Comparison of ENCODE assay signal across 22 cellular contexts in the genomic region with DNA sequence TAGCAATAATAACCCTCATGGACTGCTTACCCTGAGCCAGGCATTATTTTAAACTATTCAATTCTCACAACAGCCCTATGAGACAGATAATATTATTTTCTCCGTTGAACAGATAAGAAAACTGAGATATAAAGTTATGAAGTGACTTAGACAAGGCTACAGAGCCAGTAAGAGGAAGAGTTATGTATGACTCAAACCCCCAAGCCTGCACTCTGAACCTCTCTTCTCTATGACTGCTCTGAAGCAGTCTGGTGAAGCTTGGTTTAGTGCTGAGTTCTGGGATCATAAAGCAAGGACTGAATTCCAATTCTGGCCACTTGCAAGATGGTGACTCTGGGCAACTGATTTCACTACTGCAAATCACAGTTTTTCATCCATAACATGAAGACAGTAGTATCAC. TPM values are rescaled to one million over a fixed set of nuclear protein-coding genes. Genes with fewer than 3 reads are reported as not detected.
DNase-seq lines count a peak whose midpoint lies in the region; ATAC-seq, FAIRE-seq and TF ChIP-seq lines count a peak whose summit lies in the region.
"Had no signal": no experiment of that assay in that cellular context is flagged by ENCODE, and none has a peak within 500 bp of the region (broad histone marks: within the 10 kb centered on the region; RNA-seq: fewer than 3 reads in every experiment).

No MANE protein-coding gene starts in this region.

- no peak for TF ChIP-seq EP300 in esophagus muscularis mucosa (IDR thresholded peaks at IDR 0.05)

- intact Hi-C loops in esophagus muscularis mucosa (cut with DNase I) (no loop called here), heart left ventricle (cut with DNase I) (no loop called here)

- dilution Hi-C loops in keratinocyte (cut with MboI; ENCODE audit: extremely low pct_ligation_motif_present, low sequenced_read_pairs): loop anchor here (25.0 kb wide), 1 partner anchor 453 kb away; no protein-coding TSS in a partner anchor

- peaks cover 2% of the 10 kb centered on the region for H3K9me1 ChIP-seq in keratinocyte (ENCODE audit: control insufficient read depth, extremely low read depth, insufficient read depth, low read length)

- H3K36me3 ChIP-seq in keratinocyte (ENCODE audit: control insufficient read depth in 2 of 2, extremely low read depth in 1 of 2, insufficient read depth in 2 of 2, low read length in 2 of 2) (no peaks in the 10 kb centered on the region), smooth muscle cell (ENCODE audit: low read depth) (no peaks in the 10 kb centered on the region), esophagus muscularis mucosa (no peaks in the 10 kb centered on the region), heart left ventricle (no peaks in the 10 kb centered on the region)
- H3K36me3 ChIP-seq: breast epithelium, thyroid gland had no signal

- H3K4me3 ChIP-seq in cardiac fibroblast (replicated peaks in 1 of 2; ENCODE audit: low read depth in 2 of 2, low read length in 2 of 2) (no peak overlapping the region), keratinocyte (ENCODE audit: control insufficient read depth in 2 of 3, extremely low read depth in 1 of 3, insufficient read depth in 2 of 3, low read depth in 1 of 3, low read length in 3 of 3) (no peak overlapping the region), smooth muscle cell (no peak overlapping the region), esophagus muscularis mucosa (no peak overlapping the region), heart left ventricle (no peak overlapping the region)
- H3K4me3 ChIP-seq: breast epithelium, SK-N-MC, thyroid gland had no signal

- no peak for ATAC-seq in heart left ventricle
- ATAC-seq in HG03354 (IDR thresholded peaks at IDR 0.05; ENCODE audit: poor library complexity, severe bottlenecking, unreplicated experiment): no peak
- ATAC-seq: activated naive CD4-positive, alpha-beta T cell treated with anti-CD3 and anti-CD28 coated beads, Interleukin-2, amount 50 U/mL, for 72 hours; HCT116; Panc1 had no signal

- H3K27me3 ChIP-seq in keratinocyte (ENCODE audit: control insufficient read depth, extremely low read depth, insufficient read depth, low read length) (no peaks in the 10 kb centered on the region), smooth muscle cell (ENCODE audit: low read depth) (no peaks in the 10 kb centered on the region), esophagus muscularis mucosa (no peaks in the 10 kb centered on the region), heart left ventricle (no peaks in the 10 kb centered on the region)
- H3K27me3 ChIP-seq: breast epithelium, thyroid gland had no signal

- H4K20me1 ChIP-seq in keratinocyte (ENCODE audit: control insufficient read depth, extremely low read depth, insufficient read depth, low read length): no peaks in the 10 kb centered on the region
- no peaks in the 10 kb centered on the region for H4K20me1 ChIP-seq in smooth muscle cell (ENCODE audit: low read depth)

- TF ChIP-seq CTCF in cardiac fibroblast (IDR thresholded peaks at IDR 0.05; ENCODE audit: low read depth, low read length) (no peak), keratinocyte (optimal IDR thresholded peaks at IDR 0.05 in 1 of 3, IDR thresholded peaks at IDR 0.05 in 1 of 3, conservative IDR thresholded peaks at IDR 0.05 in 1 of 3; ENCODE audit: extremely low read depth in 1 of 3, insufficient read depth in 2 of 3, low read length in 3 of 3) (no peak), smooth muscle cell (IDR thresholded peaks at IDR 0.05; ENCODE audit: borderline replicate concordance, insufficient read depth, poor library complexity, severe bottlenecking) (no peak), esophagus muscularis mucosa (IDR thresholded peaks at IDR 0.05) (no peak), heart left ventricle (IDR thresholded peaks at IDR 0.05) (no peak)

- H3K9ac ChIP-seq in keratinocyte (ENCODE audit: control insufficient read depth, extremely low read depth, insufficient read depth, low read length): no peak overlapping the region
- no peak overlapping the region for H3K9ac ChIP-seq in smooth muscle cell (ENCODE audit: low read depth)

- H3K27ac ChIP-seq in keratinocyte (ENCODE audit: control insufficient read depth, insufficient read depth, low read length) (no peak overlapping the region), smooth muscle cell (ENCODE audit: low read depth) (peak overlapping the region; percentile 41), esophagus muscularis mucosa (replicated peaks in 1 of 4) (no peak overlapping the region), heart left ventricle (no peak overlapping the region)
- H3K27ac ChIP-seq: SK-N-MC had no signal

- H3K9me3 ChIP-seq in keratinocyte (ENCODE audit: control insufficient read depth, low read depth, low read length): no peaks in the 10 kb centered on the region
- no peaks in the 10 kb centered on the region for H3K9me3 ChIP-seq in smooth muscle cell (replicated peaks; ENCODE audit: low read depth)
- H3K9me3 ChIP-seq in esophagus muscularis mucosa: no peaks in the 10 kb centered on the region
- H3K9me3 ChIP-seq in heart left ventricle: no peaks in the 10 kb centered on the region
- H3K9me3 ChIP-seq: breast epithelium, thyroid gland had no signal

- peak; percentile 48 for FAIRE-seq in keratinocyte (lab: Jason Lieb, UNC)

- 25% methylated on average over 1 of the region's 1 CpG for WGBS in smooth muscle cell (ENCODE audit: low lambda C conversion rate)
- WGBS in esophagus muscularis mucosa: 75% methylated on average over 1 of the region's 1 CpG
- WGBS in heart left ventricle, 4 donors: 41 to 61% (median 46%) methylated on average over 1 of the region's 1 CpG

- no peaks in the 10 kb centered on the region for H3K79me2 ChIP-seq in keratinocyte (ENCODE audit: control insufficient read depth, insufficient read depth, low read length)
- no peaks in the 10 kb centered on the region for H3K79me2 ChIP-seq in smooth muscle cell (ENCODE audit: low read depth)

- H3F3A ChIP-seq in smooth muscle cell (ENCODE audit: low read depth): no peaks in the 10 kb centered on the region

- H3K4me1 ChIP-seq in keratinocyte (ENCODE audit: control insufficient read depth, extremely low read depth, insufficient read depth, low read length): peaks cover 53% of the 10 kb centered on the region
- H3K4me1 ChIP-seq in smooth muscle cell (ENCODE audit: low read depth): peaks cover 18% of the 10 kb centered on the region
- H3K4me1 ChIP-seq in esophagus muscularis mucosa: peaks cover 3 to 24% (median 16%) of the 10 kb centered on the region in 4 donors
- peaks cover 0 to 30% (median 9%) of the 10 kb centered on the region in 12 donors for H3K4me1 ChIP-seq in heart left ventricle

- H3K4me2 ChIP-seq in keratinocyte (ENCODE audit: control insufficient read depth, extremely low read depth, insufficient read depth, low read depth, low read length) (peak overlapping the region; percentile 1), smooth muscle cell (peak overlapping the region; percentile 30)

- TF ChIP-seq POLR2A in esophagus muscularis mucosa (IDR thresholded peaks at IDR 0.05; ENCODE audit: low read depth) (no peak), heart left ventricle (IDR thresholded peaks at IDR 0.05) (no peak)

- no peak overlapping the region for H2AFZ ChIP-seq in keratinocyte (ENCODE audit: control insufficient read depth, low read length)
- H2AFZ ChIP-seq in smooth muscle cell (ENCODE audit: low read depth): no peak overlapping the region

- DNase-seq in HT1080 (ENCODE audit: low read depth): peak; percentile 42
- peak; percentile 54 to 68 for DNase-seq in cardiac fibroblast (ENCODE audit: low read depth in 2 of 2)
- no peak for DNase-seq in keratinocyte (ENCODE audit: low read depth, low spot score)
- no peak for DNase-seq in smooth muscle cell (lab: John Stamatoyannopoulos, UW; ENCODE audit: unreplicated experiment)
- no peak for DNase-seq in esophagus muscularis mucosa (ENCODE audit: extremely low spot score)
- no peak for DNase-seq in heart left ventricle
- DNase-seq: activated CD4-positive, alpha-beta T cell treated with anti-CD3 and anti-CD28 coated beads, Interleukin-2, amount 10 ng/mL, durations not matched to agents 7 days and 5 days; activated T-cell treated with anti-CD3 and anti-CD28 coated beads, Interleukin-2, amount 50 U/mL, for 24 hours; C1 segment of cervical spinal cord; DMS153; effector CD4-positive, alpha-beta T cell; NCI-H2107; NCI-H774; nucleus accumbens; thyroid gland had no signal

RNA-seq across cellular contexts. Expression of gene TNKS1BP1, which starts 34.5 kb away (rescaled TPM):
- total RNA-seq in HT1080 (2014; rRNA removed; shearing (Covaris generic)): 39.8 and 57.0 TPM in 2 replicates
- polyA plus RNA-seq in HT1080 (2015; cell fraction: cytosol; rRNA removed): 23.9 and 28.5 TPM in 2 replicates
- 190 and 205 TPM in 2 replicates for polyA plus RNA-seq in HT1080 (2015; cell fraction: nucleus; rRNA removed)
- polyA plus RNA-seq in keratinocyte: 88.3 to 107 TPM (median 94.3 TPM) in 3 replicates
- polyA plus RNA-seq in keratinocyte (2011; ENCODE audit: low read depth): 155 TPM
- polyA plus RNA-seq in keratinocyte (2011; cell fraction: cytosol; rRNA removed): 73.8 and 93.4 TPM in 2 replicates
- polyA plus RNA-seq in keratinocyte (2011; cell fraction: nucleus; rRNA removed): 419 and 507 TPM in 2 replicates
- polyA plus RNA-seq in keratinocyte (2012; ENCODE audit: low replicate concordance): 200 and 415 TPM in 2 replicates
- polyA minus RNA-seq in keratinocyte: 196 to 291 TPM (median 228 TPM) in 3 replicates
- polyA minus RNA-seq in keratinocyte (2011; cell fraction: cytosol; rRNA and poly(A)+ RNA removed): 155 TPM
- polyA minus RNA-seq in keratinocyte (2011; cell fraction: nucleus; rRNA and poly(A)+ RNA removed): 200 and 236 TPM in 2 replicates
- 39.0 and 46.3 TPM in 2 replicates for total RNA-seq in smooth muscle cell
- polyA plus RNA-seq in smooth muscle cell: 86.3 and 118 TPM in 2 replicates
- 100 to 1,000 TPM in 3 of 4 donors, 10 to 100 TPM in 1; 93.9 to 215 (median 124) TPM for total RNA-seq in esophagus muscularis mucosa
- total RNA-seq in heart left ventricle: 10 to 100 TPM; 25.3 to 68.3 (median 33.1) TPM
- 10 to 100 TPM; 36.9 to 45.3 TPM for polyA plus RNA-seq in heart left ventricle

RNA-seq across cellular contexts. Expression of gene SSRP1, which starts 45.4 kb away (rescaled TPM):
- 206 and 249 TPM in 2 replicates for total RNA-seq in HT1080 (2014; rRNA removed; shearing (Covaris generic))
- polyA plus RNA-seq in HT1080 (2015; cell fraction: cytosol; rRNA removed): 242 and 260 TPM in 2 replicates
- 226 and 227 TPM in 2 replicates for polyA plus RNA-seq in HT1080 (2015; cell fraction: nucleus; rRNA removed)
- polyA plus RNA-seq in keratinocyte (64.3 to 139 TPM (median 115 TPM) in 3 replicates), smooth muscle cell (46.0 and 53.2 TPM in 2 replicates), heart left ventricle (10 to 100 TPM; 21.8 to 86.5 TPM)
- polyA plus RNA-seq in keratinocyte (2011; ENCODE audit: low read depth): 80.2 TPM
- 97.3 and 122 TPM in 2 replicates for polyA plus RNA-seq in keratinocyte (2011; cell fraction: cytosol; rRNA removed)
- polyA plus RNA-seq in keratinocyte (2011; cell fraction: nucleus; rRNA removed): 74.8 and 78.5 TPM in 2 replicates
- 65.8 and 117 TPM in 2 replicates for polyA plus RNA-seq in keratinocyte (2012; ENCODE audit: low replicate concordance)
- 102 to 159 TPM (median 129 TPM) in 3 replicates for polyA minus RNA-seq in keratinocyte
- polyA minus RNA-seq in keratinocyte (2011; cell fraction: cytosol; rRNA and poly(A)+ RNA removed): 56.2 TPM
- polyA minus RNA-seq in keratinocyte (2011; cell fraction: nucleus; rRNA and poly(A)+ RNA removed): 19.4 and 27.7 TPM in 2 replicates
- total RNA-seq in smooth muscle cell (57.6 and 64.9 TPM in 2 replicates), esophagus muscularis mucosa (100 to 1,000 TPM in 1 of 4 donors, 10 to 100 TPM in 3; 74.6 to 101 (median 88.1) TPM), heart left ventricle (10 to 100 TPM; 31.8 to 60.4 (median 41.6) TPM)

RNA-seq across cellular contexts. Expression of gene P2RX3, which starts 47.9 kb away (rescaled TPM):
- total RNA-seq in HT1080 (2014; rRNA removed; shearing (Covaris generic)): not detected in 2 replicates
- not detected in 2 replicates for polyA plus RNA-seq in HT1080 (2015; cell fraction: cytosol; rRNA removed)
- not detected in 2 replicates for polyA plus RNA-seq in HT1080 (2015; cell fraction: nucleus; rRNA removed)
- polyA plus RNA-seq in keratinocyte (not detected in 3 replicates), smooth muscle cell (0.19 TPM in 1 of 2 replicates, not detected in the other), heart left ventricle (under 1 TPM; 0.35 to 0.72 TPM)
- not detected for polyA plus RNA-seq in keratinocyte (2011; ENCODE audit: low read depth)
- polyA plus RNA-seq in keratinocyte (2011; cell fraction: cytosol; rRNA removed): not detected in 2 replicates
- polyA plus RNA-seq in keratinocyte (2011; cell fraction: nucleus; rRNA removed): not detected in 2 replicates
- polyA plus RNA-seq in keratinocyte (2012; ENCODE audit: low replicate concordance): not detected in 2 replicates
- not detected in 3 replicates for polyA minus RNA-seq in keratinocyte
- polyA minus RNA-seq in keratinocyte (2011; cell fraction: cytosol; rRNA and poly(A)+ RNA removed): not detected
- not detected in 2 replicates for polyA minus RNA-seq in keratinocyte (2011; cell fraction: nucleus; rRNA and poly(A)+ RNA removed)
- total RNA-seq in smooth muscle cell (not detected in 2 replicates), esophagus muscularis mucosa (not detected), heart left ventricle (1 to 10 TPM in 7 of 9 donors, under 1 TPM in 2; 0.63 to 7.1 (median 1.5) TPM)
- total RNA-seq: activated CD4-positive, alpha-beta T cell treated with anti-CD3 and anti-CD28 coated beads, Interleukin-2, amount 10 ng/mL, durations not matched to agents 7 days and 5 days; activated naive CD4-positive, alpha-beta T cell treated with anti-CD3 and anti-CD28 coated beads, Interleukin-2, amount 50 U/mL, for 72 hours; breast epithelium; lung microvascular endothelial cell; thyroid gland had no signal

RNA-seq across cellular contexts. Expression of gene APLNR, which starts 53.2 kb away (rescaled TPM):
- not detected in 2 replicates for total RNA-seq in HT1080 (2014; rRNA removed; shearing (Covaris generic))
- polyA plus RNA-seq in HT1080 (2015; cell fraction: cytosol; rRNA removed): not detected in 2 replicates
- not detected in 2 replicates for polyA plus RNA-seq in HT1080 (2015; cell fraction: nucleus; rRNA removed)
- polyA plus RNA-seq in keratinocyte (0.03 TPM in 1 of 3 replicates, not detected in the others), smooth muscle cell (121 and 214 TPM in 2 replicates), heart left ventricle (1 to 10 TPM; 1.1 to 8.9 TPM)
- not detected for polyA plus RNA-seq in keratinocyte (2011; ENCODE audit: low read depth)
- polyA plus RNA-seq in keratinocyte (2011; cell fraction: cytosol; rRNA removed): not detected in 2 replicates
- not detected in 2 replicates for polyA plus RNA-seq in keratinocyte (2011; cell fraction: nucleus; rRNA removed)
- 0.17 TPM in 1 of 2 replicates, not detected in the other for polyA plus RNA-seq in keratinocyte (2012; ENCODE audit: low replicate concordance)
- not detected in 3 replicates for polyA minus RNA-seq in keratinocyte
- polyA minus RNA-seq in keratinocyte (2011; cell fraction: cytosol; rRNA and poly(A)+ RNA removed): not detected
- polyA minus RNA-seq in keratinocyte (2011; cell fraction: nucleus; rRNA and poly(A)+ RNA removed): not detected in 2 replicates
- total RNA-seq in smooth muscle cell (98.5 and 103 TPM in 2 replicates), esophagus muscularis mucosa (1 to 10 TPM; 1.7 to 6.3 (median 3.8) TPM), heart left ventricle (10 to 100 TPM in 4 of 9 donors, 1 to 10 TPM in 5; 5.7 to 63.3 (median 9.9) TPM)
- total RNA-seq: activated CD4-positive, alpha-beta T cell treated with anti-CD3 and anti-CD28 coated beads, Interleukin-2, amount 10 ng/mL, durations not matched to agents 7 days and 5 days; activated naive CD4-positive, alpha-beta T cell treated with anti-CD3 and anti-CD28 coated beads, Interleukin-2, amount 50 U/mL, for 72 hours had no signal

Comparison
In these comparisons a context has a peak if more than half of its experiments do, and no peak if none do; other contexts are left out.
1. DNase-seq: peak in HT1080 (single experiment) and cardiac fibroblast (2 of 2); none in keratinocyte (single experiment), smooth muscle cell (single experiment), esophagus muscularis mucosa (single experiment) and heart left ventricle (0 of 5).